25 cellular contexts compared by ENCODE assay signal in the genomic region with DNA sequence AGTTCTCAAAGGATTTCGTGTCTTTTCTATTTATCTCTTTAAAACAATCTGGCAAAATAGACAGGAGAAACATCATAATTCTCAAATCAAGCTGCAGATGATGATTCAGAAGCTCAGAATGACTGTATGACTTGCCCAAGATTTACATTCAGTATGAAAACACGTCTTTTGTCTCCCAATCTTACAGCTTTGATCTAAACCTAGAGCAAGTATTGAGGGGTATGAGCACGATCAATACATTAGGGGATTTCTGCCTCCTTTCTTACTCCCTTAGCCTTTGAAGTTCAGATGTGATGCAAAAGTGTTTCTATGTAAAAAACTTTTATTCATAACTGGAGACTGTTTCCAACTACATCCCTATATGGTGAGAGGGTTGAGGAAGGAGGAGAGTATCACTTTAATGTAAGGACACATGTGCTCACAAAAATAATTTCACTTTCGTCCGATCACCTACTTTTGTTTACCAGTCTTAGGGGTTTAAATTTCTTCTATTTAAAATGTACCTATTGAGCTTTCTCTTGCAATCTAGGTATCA.
"Had no signal": no experiment of that assay in that cellular context is flagged by ENCODE, and none has a peak within 500 bp of the region (broad histone marks: within the 10 kb centered on the region; RNA-seq: fewer than 3 reads in every experiment).

No MANE protein-coding gene starts in this region.

- H3K27me3 Mint-ChIP-seq: IgD-negative memory B cell had no signal

- H3K9ac ChIP-seq: KMS-11, SK-N-SH had no signal

- H3K4me3 Mint-ChIP-seq: IgD-negative memory B cell had no signal

- ATAC-seq: K562, Panc1, PC-3 had no signal

- H3K27ac Mint-ChIP-seq: IgD-negative memory B cell had no signal

- H3K4me2 ChIP-seq: KMS-11, SK-N-SH had no signal

- DNase-seq: Kasumi-1; MM.1S; NCI-H1092 treated with DMSO at 0.1 percent for 48 hours; NCI-H1436; NCI-H187; NCI-H2029; NCI-H2081 treated with DMSO at 0.1 percent for 48 hours; NCI-H2171; NCI-H226; NCI-H446; NCI-H510A; NCI-H524 treated with DMSO at 0.1 percent for 48 hours; NCI-H69; NCI-H774; NK-92 treated with Interleukin-12 subunit alpha and Interleukin-12 subunit beta, amount 100 ng/mL, for 24 hours; PC-3; SHP77; SK-N-SH had no signal

- H3K9me3 ChIP-seq: SK-N-SH had no signal

- H3K27ac ChIP-seq: HL-60, KMS-11, RWPE1 had no signal

- H3K4me1 Mint-ChIP-seq: IgD-negative memory B cell had no signal

- H3K4me3 ChIP-seq: K562 had no signal

- H3K36me3 Mint-ChIP-seq: IgD-negative memory B cell had no signal

- FAIRE-seq: HTR-8/SVneo, K562 had no signal
